In genomic region chr3:24145981-24146822, GRCh38 we compare ENCODE assay signal across 11 cellular contexts.
DNase-seq lines count a peak whose midpoint lies in the region; ATAC-seq and TF ChIP-seq lines count a peak whose summit lies in the region.
"Had no signal": no experiment of that assay in that cellular context is flagged by ENCODE, and none has a peak within 500 bp of the region (broad histone marks: within the 10 kb centered on the region; RNA-seq: fewer than 3 reads in every experiment).

No MANE protein-coding gene starts in this region.

- ATAC-seq in T-cell (replicated peaks in 1 of 4), result no peak

- TF ChIP-seq CTCF in RWPE1 (conservative IDR thresholded peaks at IDR 0.05; ENCODE audit: low read depth), result no peak
- TF ChIP-seq CTCF in fibroblast of pulmonary artery (IDR thresholded peaks at IDR 0.05; ENCODE audit: low read length, missing control alignments), result no peak
- no peak for TF ChIP-seq CTCF in retinal pigment epithelial cell (conservative IDR thresholded peaks at IDR 0.05; ENCODE audit: low read depth, low read length)

- no peaks in the 10 kb centered on the region for H3K9me3 Mint-ChIP-seq in T-cell
- H3K9me3 Mint-ChIP-seq: central memory CD8-positive, alpha-beta T cell had no signal

- POLR2A ChIA-PET in RWPE1 (lab: Yijun Ruan, JAX; ENCODE audit: low non-redundant PET), result no interaction called here
- POLR2A ChIA-PET in T-cell (lab: Charles Lee), result no interaction called here

- H3K4me3 ChIP-seq in fibroblast of pulmonary artery (replicated peaks; ENCODE audit: low read depth, low read length) (no peak overlapping the region), retinal pigment epithelial cell (ENCODE audit: low read length) (no peak overlapping the region)

- H3K4me1 Mint-ChIP-seq in T-cell, result no peaks in the 10 kb centered on the region
- H3K4me1 Mint-ChIP-seq: central memory CD8-positive, alpha-beta T cell had no signal

- CTCF ChIA-PET in RWPE1 (lab: Yijun Ruan, JAX), result no interaction called here
- CTCF ChIA-PET in T-cell (lab: Charles Lee), result no interaction called here

- no peaks in the 10 kb centered on the region for H3K36me3 Mint-ChIP-seq in T-cell

- peaks cover 0 to 3% of the 10 kb centered on the region in 2 donors for H3K27me3 Mint-ChIP-seq in T-cell

- peak; percentile 73 for DNase-seq in D341Med (ENCODE audit: low spot score)
- DNase-seq in RWPE1 (ENCODE audit: low spot score), result peak; percentile 55
- peak; percentile 91 for DNase-seq in fibroblast of pulmonary artery (ENCODE audit: low read depth)
- peak; percentile 84 for DNase-seq in retinal pigment epithelial cell (ENCODE audit: low read depth)
- DNase-seq in T-cell, result no peak
- no peak for DNase-seq in stimulated activated CD4-positive, alpha-beta T cell treated with anti-CD3 and anti-CD28 coated beads, Interleukin-4, amount 100 ng/mL, for 24 hours
- DNase-seq in stimulated activated CD8-positive, alpha-beta memory T cell treated with anti-CD3 and anti-CD28 coated beads, Interleukin-4, amount 100 ng/mL, for 48 hours, result no peak
- DNase-seq in NCI-H2227 treated with DMSO at 0.1 percent for 48 hours (lab: John Stamatoyannopoulos, UW), result no peak
- DNase-seq: activated CD4-positive, CD25-positive, alpha-beta regulatory T cell; NCI-H1694 treated with DMSO at 0.1 percent for 48 hours had no signal

- no peak overlapping the region for H3K4me3 Mint-ChIP-seq in T-cell
- H3K4me3 Mint-ChIP-seq: central memory CD8-positive, alpha-beta T cell had no signal

- peak overlapping the region; percentile 49; the same call in 1 of the 2 replicates for H3K27ac ChIP-seq in RWPE1

- H3K27ac Mint-ChIP-seq in T-cell, result no peak overlapping the region

Comparison
In these comparisons a context has a peak if more than half of its experiments do, and no peak if none do; other contexts are left out.
1. DNase-seq: peak in D341Med (single experiment), RWPE1 (single experiment), fibroblast of pulmonary artery (single experiment) and retinal pigment epithelial cell (single experiment); none in T-cell (0 of 34), stimulated activated CD4-positive, alpha-beta T cell treated with anti-CD3 and anti-CD28 coated beads, Interleukin-4, amount 100 ng/mL, for 24 hours (single experiment), stimulated activated CD8-positive, alpha-beta memory T cell treated with anti-CD3 and anti-CD28 coated beads, Interleukin-4, amount 100 ng/mL, for 48 hours (single experiment) and NCI-H2227 treated with DMSO at 0.1 percent for 48 hours (single experiment).